1 cellular context compared by ENCODE assay signal in genomic region chr9:130450344-130451003, GRCh38.
TF ChIP-seq lines count a peak whose summit lies in the region.

No MANE protein-coding gene starts in this region.

TF ChIP-seq in IMR-90, 13 proteins besides CTCF, POLR2A, EP300 and RAD21:
- TF ChIP-seq CEBPB (IDR thresholded peaks at IDR 0.05; ENCODE audit: low read depth, low read length) (no peak), MAZ (IDR thresholded peaks at IDR 0.05; ENCODE audit: borderline replicate concordance, low read depth, low read length) (no peak)
